ENCODE assay signal across 8 cellular contexts in genomic region chr1:6783956-6784559, GRCh38.
DNase-seq lines count a peak whose midpoint lies in the region; ATAC-seq and TF ChIP-seq lines count a peak whose summit lies in the region.

No MANE protein-coding gene starts in this region.

- ATAC-seq in GM21526 (IDR thresholded peaks at IDR 0.05; ENCODE audit: low FRiP score, unreplicated experiment) (peak; percentile 1), GM21825 (IDR thresholded peaks at IDR 0.05; ENCODE audit: unreplicated experiment) (no peak)

- H3K9me3 ChIP-seq in mucosa of stomach (ENCODE audit: control insufficient read depth, low read length), result no peaks in the 10 kb centered on the region

- H3K36me3 ChIP-seq in mucosa of stomach (ENCODE audit: control insufficient read depth, insufficient read depth, low read length), result no peaks in the 10 kb centered on the region

- H3K27me3 ChIP-seq in mucosa of stomach (ENCODE audit: control insufficient read depth, insufficient read depth, low read length), result no peaks in the 10 kb centered on the region

- H3K27ac ChIP-seq in C4-2B (peak overlapping the region; percentile 89), cingulate gyrus (ENCODE audit: low read depth, low read length) (peak overlapping the region; percentile 81)

- peak; percentile 81 for DNase-seq in NCI-H510A treated with DMSO at 0.1 percent for 48 hours (lab: John Stamatoyannopoulos, UW)
- DNase-seq in AG08396 (ENCODE audit: low spot score), result no peak
- no peak for DNase-seq in iPS-NIHi7 (ENCODE audit: extremely low spot score)

- peak overlapping the region; percentile 84 for H3K9ac ChIP-seq in mucosa of stomach (ENCODE audit: low read length)

- peaks cover 8% of the 10 kb centered on the region for H3K4me1 ChIP-seq in mucosa of stomach (ENCODE audit: control insufficient read depth, insufficient read depth, low read length)

- TF ChIP-seq CTCF in C4-2B (conservative IDR thresholded peaks at IDR 0.05), result no peak

- peak overlapping the region; percentile 43 for H3K4me3 ChIP-seq in mucosa of stomach (ENCODE audit: low read length)
